13 cellular contexts compared by ENCODE assay signal in genomic region chr2:101619191-101619591, GRCh38.
DNase-seq lines count a peak whose midpoint lies in the region; ATAC-seq and TF ChIP-seq lines count a peak whose summit lies in the region.
"Had no signal": no experiment of that assay in that cellular context is flagged by ENCODE, and none has a peak within 500 bp of the region (broad histone marks: within the 10 kb centered on the region; RNA-seq: fewer than 3 reads in every experiment).

No MANE protein-coding gene starts in this region.

- no peak overlapping the region for H3K27ac ChIP-seq in AG04450 (ENCODE audit: low read depth, low read length)
- H3K27ac ChIP-seq in neutrophil: peak overlapping the region; percentile 47
- H3K27ac ChIP-seq: spleen had no signal

- H3K36me3 ChIP-seq in neutrophil: no peaks in the 10 kb centered on the region
- H3K36me3 ChIP-seq: spleen had no signal

- CTCF ChIA-PET in AG04450 (lab: Charles Lee): no interaction called here

- ATAC-seq in HG02678 (IDR thresholded peaks at IDR 0.05; ENCODE audit: unreplicated experiment): no peak
- no peak for ATAC-seq in HG02973 (IDR thresholded peaks at IDR 0.05; ENCODE audit: unreplicated experiment)
- ATAC-seq in HG03280 (IDR thresholded peaks at IDR 0.05; ENCODE audit: unreplicated experiment): no peak
- ATAC-seq: natural killer cell treated with Interleukin-12 subunit alpha and Interleukin-12 subunit beta and Interleukin-15 and Interleukin-18, amount 100 ng/mL, for 72 hours had no signal

- H3K4me1 ChIP-seq in neutrophil (ENCODE audit: control insufficient read depth in 1 of 2, insufficient read depth in 1 of 2, low read depth in 1 of 2, low read length in 1 of 2): peaks cover 28 to 36% of the 10 kb centered on the region in 2 experiments

- DNase-seq in AG04450 (ENCODE audit: low read depth, low spot score): peak; percentile 26
- peak; percentile 86 for DNase-seq in MV-4-11 (lab: John Stamatoyannopoulos, UW)
- peak; percentile 97 for DNase-seq in dermis blood vessel endothelial cell
- no peak for DNase-seq in GM03348 (ENCODE audit: low spot score)
- DNase-seq: GOT3, NCI-H1105, spleen, T1000 had no signal

- POLR2A ChIA-PET in AG04450 (lab: Yijun Ruan, JAX): no interaction called here

- no peak overlapping the region for H3K4me3 ChIP-seq in AG04450 (ENCODE audit: low read depth, low read length)
- H3K4me3 ChIP-seq in neutrophil (ENCODE audit: low read depth in 1 of 2, low read length in 1 of 2): no peak overlapping the region

- H3K9me3 ChIP-seq in AG04450 (ENCODE audit: control insufficient read depth, insufficient read depth, low read length): no peaks in the 10 kb centered on the region
- no peaks in the 10 kb centered on the region for H3K9me3 ChIP-seq in neutrophil
- H3K9me3 ChIP-seq: spleen had no signal

- no peaks in the 10 kb centered on the region for H3K27me3 ChIP-seq in AG04450 (ENCODE audit: control insufficient read depth, insufficient read depth, low read length)
- H3K27me3 ChIP-seq in neutrophil: peaks cover 40% of the 10 kb centered on the region

- TF ChIP-seq CTCF in AG04450 (IDR thresholded peaks at IDR 0.05; ENCODE audit: low read depth, low read length) (no peak), neutrophil (IDR thresholded peaks at IDR 0.05) (no peak)
